ENCODE assay signal across 1 cellular context in genomic region chr22:31583861-31584485, GRCh38.
TF ChIP-seq lines count a peak whose summit lies in the region.

No MANE protein-coding gene starts in this region.

TF ChIP-seq in GM23338, 12 proteins besides CTCF, POLR2A, EP300 and RAD21 (continued from another document):
- TF ChIP-seq ETS1 (IDR thresholded peaks at IDR 0.05), result no peak
- TF ChIP-seq CREB1 (CRISPR knock-in tag; IDR thresholded peaks at IDR 0.05; ENCODE audit: low read depth), result no peak
- TF ChIP-seq POLR2AphosphoS5 (IDR thresholded peaks at IDR 0.05; ENCODE audit: low read depth), result no peak
- no peak for TF ChIP-seq EZH2phosphoT487 (IDR thresholded peaks at IDR 0.05; ENCODE audit: unreplicated experiment)
- TF ChIP-seq ZNF331 (CRISPR knock-in tag; IDR thresholded peaks at IDR 0.05; ENCODE audit: low read depth), result no peak
- TF ChIP-seq REST (IDR thresholded peaks at IDR 0.05; ENCODE audit: unreplicated experiment), result no peak
- no peak for TF ChIP-seq JUNB (IDR thresholded peaks at IDR 0.05; ENCODE audit: unreplicated experiment)
- TF ChIP-seq ZNF114 (CRISPR knock-in tag; IDR thresholded peaks at IDR 0.05), result no peak
- TF ChIP-seq NANOG (IDR thresholded peaks at IDR 0.05; ENCODE audit: borderline replicate concordance), result no peak
- no peak for TF ChIP-seq STAT1 (IDR thresholded peaks at IDR 0.05; ENCODE audit: unreplicated experiment)
- TF ChIP-seq EZH2 (IDR thresholded peaks at IDR 0.05; ENCODE audit: low read depth, unreplicated experiment), result no peak
